In the genomic region with DNA sequence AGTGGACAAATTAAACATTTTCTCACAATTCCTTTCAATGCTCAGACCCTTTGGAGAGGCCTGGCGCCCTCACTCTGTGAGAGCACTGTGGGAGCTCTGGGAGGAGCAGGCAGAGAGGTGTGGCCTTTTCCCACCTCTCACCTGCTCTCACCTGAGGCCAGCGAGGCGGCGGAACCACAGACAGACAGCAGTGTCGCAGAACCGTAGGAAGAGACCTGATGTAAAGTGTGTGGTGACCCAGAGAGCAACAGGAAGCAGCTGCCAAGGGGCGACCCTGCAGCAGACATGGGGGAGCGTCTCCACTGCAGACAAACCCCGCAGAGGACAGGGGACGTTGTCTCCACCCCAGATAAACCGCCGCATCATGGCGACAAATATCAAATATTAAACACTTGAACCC, we compare ENCODE assay signal across 17 cellular contexts.
"Had no signal": no experiment of that assay in that cellular context is flagged by ENCODE, and none has a peak within 500 bp of the region (broad histone marks: within the 10 kb centered on the region; RNA-seq: fewer than 3 reads in every experiment).

No MANE protein-coding gene starts in this region.

- H3K9me3 Mint-ChIP-seq: activated CD4-positive, alpha-beta T cell treated with anti-CD3 and anti-CD28 coated beads, Interleukin-2, amount 10 ng/mL, durations not matched to agents 24 days and 14 days; activated naive CD4-positive, alpha-beta T cell treated with anti-CD3 and anti-CD28 coated beads, Interleukin-2, amount 50 U/mL, for 72 hours; dendritic cell treated with granulocyte-macrophage colony-stimulating factor and Interleukin-4, amounts not matched to agents 40 ng/mL and 50 ng/mL, for 4 days; type B pancreatic cell had no signal

- H3K27me3 Mint-ChIP-seq: type B pancreatic cell had no signal

- H3K4me3 Mint-ChIP-seq: activated CD4-positive, alpha-beta T cell treated with anti-CD3 and anti-CD28 coated beads, Interleukin-2, amount 10 ng/mL, durations not matched to agents 24 days and 14 days; brain; dendritic cell treated with granulocyte-macrophage colony-stimulating factor and Interleukin-4, amounts not matched to agents 40 ng/mL and 50 ng/mL, for 4 days; type B pancreatic cell had no signal

- H3K36me3 ChIP-seq: prostate gland, sigmoid colon, suprapubic skin, WERI-Rb-1 had no signal

- H3K27ac Mint-ChIP-seq: activated CD4-positive, alpha-beta T cell treated with anti-CD3 and anti-CD28 coated beads, Interleukin-2, amount 10 ng/mL, durations not matched to agents 24 days and 14 days; dendritic cell treated with granulocyte-macrophage colony-stimulating factor and Interleukin-4, amounts not matched to agents 40 ng/mL and 50 ng/mL, for 4 days; type B pancreatic cell had no signal

- H3K4me3 ChIP-seq: prostate gland, sigmoid colon, suprapubic skin had no signal

- H3K4me1 ChIP-seq: prostate gland, sigmoid colon, suprapubic skin had no signal

- H3K27ac ChIP-seq: prostate gland, sigmoid colon, suprapubic skin, WERI-Rb-1 had no signal

- H3K9me3 ChIP-seq: prostate gland, sigmoid colon, suprapubic skin had no signal

- H3K27me3 ChIP-seq: sigmoid colon, suprapubic skin had no signal

- DNase-seq: amniotic stem cell; hippocampal formation; kidney glomerular epithelial cell; midbrain; occipital lobe; sigmoid colon; stimulated activated CD4-positive, alpha-beta T cell treated with anti-CD3 and anti-CD28 coated beads, Interleukin-2, amount 100 ng/mL, for 24 hours; stimulated activated naive CD4-positive, alpha-beta T cell; T-helper 1 cell had no signal

- H3K4me1 Mint-ChIP-seq: brain had no signal
